ENCODE assay signal across 18 cellular contexts in the genomic region with DNA sequence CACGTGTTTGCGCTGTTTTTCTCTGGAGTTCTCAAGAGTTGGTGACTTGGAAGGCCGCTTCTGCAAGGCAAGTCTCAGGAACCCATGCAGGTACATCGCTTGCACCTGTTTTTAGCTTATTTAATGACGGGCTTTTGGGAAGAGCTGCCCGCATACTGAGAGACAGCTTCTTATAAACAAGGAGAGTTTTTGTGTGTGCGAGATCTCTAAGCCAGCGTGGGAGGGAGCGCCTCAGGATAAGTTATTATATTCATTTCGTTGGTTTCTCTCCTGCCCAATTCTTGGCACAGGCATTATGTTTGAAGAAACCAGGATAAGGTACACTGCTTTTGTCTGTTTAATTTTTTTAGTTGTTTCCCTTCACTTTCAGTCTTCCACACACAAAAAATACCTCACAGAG. TPM values are rescaled to one million over a fixed set of nuclear protein-coding genes. Genes with fewer than 3 reads are reported as not detected.
DNase-seq lines count a peak whose midpoint lies in the region; ATAC-seq and TF ChIP-seq lines count a peak whose summit lies in the region.
"Had no signal": no experiment of that assay in that cellular context is flagged by ENCODE, and none has a peak within 500 bp of the region (broad histone marks: within the 10 kb centered on the region; RNA-seq: fewer than 3 reads in every experiment).

No MANE protein-coding gene starts in this region.

- H3K27me3 ChIP-seq in hepatocyte (no peaks in the 10 kb centered on the region), sigmoid colon (no peaks in the 10 kb centered on the region)
- H3K27me3 ChIP-seq: right lobe of liver had no signal

- no peaks in the 10 kb centered on the region for H4K20me1 ChIP-seq in hepatocyte (ENCODE audit: insufficient read depth, poor library complexity, severe bottlenecking)

- no peak for TF ChIP-seq POLR2A in sigmoid colon (IDR thresholded peaks at IDR 0.05)

- peaks cover 20% of the 10 kb centered on the region for H3K4me1 Mint-ChIP-seq in activated CD4-positive, alpha-beta T cell treated with anti-CD3 and anti-CD28 coated beads for 36 hours

- peak overlapping the region; percentile 93 for H3K27ac Mint-ChIP-seq in activated CD4-positive, alpha-beta T cell treated with anti-CD3 and anti-CD28 coated beads for 36 hours

- peaks cover 39% of the 10 kb centered on the region for H3K4me1 ChIP-seq in hepatocyte (ENCODE audit: insufficient read depth)
- peaks cover 0 to 11% (median 4%) of the 10 kb centered on the region in 4 donors for H3K4me1 ChIP-seq in sigmoid colon

- H3K27me3 Mint-ChIP-seq in activated CD4-positive, alpha-beta T cell treated with anti-CD3 and anti-CD28 coated beads for 36 hours, result no peaks in the 10 kb centered on the region

- no peak overlapping the region for H3K4me3 ChIP-seq in hepatocyte
- no peak overlapping the region for H3K4me3 ChIP-seq in sigmoid colon
- H3K4me3 ChIP-seq: right lobe of liver had no signal

- H3K36me3 Mint-ChIP-seq in activated CD4-positive, alpha-beta T cell treated with anti-CD3 and anti-CD28 coated beads for 36 hours (ENCODE audit: low read depth), result peaks cover 27% of the 10 kb centered on the region

- DNase-seq in activated CD4-positive, alpha-beta T cell treated with anti-CD3 and anti-CD28 coated beads for 36 hours, result no peak
- DNase-seq in activated CD4-positive, alpha-beta T cell treated with anti-CD3 and anti-CD28 coated beads for 48 hours, result no peak
- DNase-seq in SK-MEL-5 (ENCODE audit: low read depth, low spot score), result peak; percentile 27
- no peak for DNase-seq in hepatocyte (ENCODE audit: low spot score)
- DNase-seq in sigmoid colon, result no peak
- no peak for DNase-seq in GOT3 (lab: John Stamatoyannopoulos, UW)
- no peak for DNase-seq in NCI-H1694 treated with DMSO at 0.1 percent for 48 hours (lab: John Stamatoyannopoulos, UW)
- DNase-seq: activated CD4-positive, CD25-positive, alpha-beta regulatory T cell; effector CD4-positive, alpha-beta T cell; foreskin melanocyte; GDM1; NCI-H1092 treated with DMSO at 0.1 percent for 48 hours; NCI-H226; stimulated activated naive CD4-positive, alpha-beta T cell treated with Interleukin-2 at 50 U/mL for 16 hours; SW 1271 had no signal

- ATAC-seq in activated CD4-positive, alpha-beta T cell treated with anti-CD3 and anti-CD28 coated beads for 36 hours, result no peak
- no peak for ATAC-seq in GM21381 (IDR thresholded peaks at IDR 0.05; ENCODE audit: unreplicated experiment)

- TF ChIP-seq CTCF in hepatocyte (IDR thresholded peaks at IDR 0.05; ENCODE audit: poor library complexity) (no peak), sigmoid colon (IDR thresholded peaks at IDR 0.05) (no peak)

- H3K9me3 ChIP-seq in hepatocyte (ENCODE audit: low read depth) (no peaks in the 10 kb centered on the region), sigmoid colon (peaks cover 0 to 2% (median 0%) of the 10 kb centered on the region in 4 donors)
- H3K9me3 ChIP-seq: right lobe of liver had no signal

- WGBS in hepatocyte (ENCODE audit: low lambda C conversion rate, missing lambda C conversion rate), result 95% methylated on average over 10 of the region's 10 CpGs
- WGBS in sigmoid colon, 2 donors, result 94 to 95% methylated on average over 10 of the region's 10 CpGs

- H3K27ac ChIP-seq in hepatocyte (peak overlapping the region; percentile 60), sigmoid colon (peak overlapping the region in 3 of 4 donors; percentile 20 to 77 (median 62))
- H3K27ac ChIP-seq: 22Rv1 had no signal

- H3K4me3 Mint-ChIP-seq in activated CD4-positive, alpha-beta T cell treated with anti-CD3 and anti-CD28 coated beads for 36 hours, result no peak overlapping the region

- in situ Hi-C loops in SK-MEL-5 (cut with HindIII; ENCODE audit: low pct_unique_long_range_greater_than_20kb, low sequenced_read_pairs), result no loop called here

- no peak for TF ChIP-seq EP300 in sigmoid colon (IDR thresholded peaks at IDR 0.05)

- POLR2A ChIA-PET in activated CD4-positive, alpha-beta T cell treated with anti-CD3 and anti-CD28 coated beads for 36 hours (lab: Charles Lee), result interaction anchor here (0.7 kb wide), 1 partner anchor 13 kb away, joined by 3 read pairs; no protein-coding TSS in a partner anchor

- no peaks in the 10 kb centered on the region for H3K79me2 ChIP-seq in hepatocyte

- H3K9me3 Mint-ChIP-seq in activated CD4-positive, alpha-beta T cell treated with anti-CD3 and anti-CD28 coated beads for 36 hours (ENCODE audit: low read depth), result no peaks in the 10 kb centered on the region

- CTCF ChIA-PET in activated CD4-positive, alpha-beta T cell treated with anti-CD3 and anti-CD28 coated beads for 36 hours (lab: Charles Lee), result interaction anchor here (0.7 to 3.2 kb wide), 5 partner anchors 11 to 1927 kb away, joined by 3 to 19 read pairs (median 3); no protein-coding TSS in a partner anchor

- intact Hi-C loops in activated CD4-positive, alpha-beta T cell treated with anti-CD3 and anti-CD28 coated beads for 36 hours (cut with DNase I, micrococcal nuclease), result no loop called here
- intact Hi-C loops in sigmoid colon (cut with DNase I), result no loop called here

- no peak overlapping the region for H2AFZ ChIP-seq in hepatocyte

- no peaks in the 10 kb centered on the region for H3K36me3 ChIP-seq in hepatocyte (replicated peaks; ENCODE audit: insufficient read depth, low read depth)
- peaks cover 0 to 57% (median 12%) of the 10 kb centered on the region in 4 donors for H3K36me3 ChIP-seq in sigmoid colon

- no peak overlapping the region for H3K4me2 ChIP-seq in hepatocyte

- H3K9me2 ChIP-seq in hepatocyte (replicated peaks; ENCODE audit: insufficient read depth), result no peaks in the 10 kb centered on the region

RNA-seq across cellular contexts. Expression of a gene that starts 11.4 kb away (rescaled TPM):
- 10 to 100 TPM; 34.2 to 51.8 TPM for total RNA-seq in activated CD4-positive, alpha-beta T cell treated with anti-CD3 and anti-CD28 coated beads for 36 hours
- total RNA-seq in SK-MEL-5 (2014; rRNA removed; shearing (Covaris generic)), result 64.8 and 70.7 TPM in 2 replicates
- polyA plus RNA-seq in SK-MEL-5 (2015; cell fraction: cytosol; rRNA removed), result 36.2 and 53.0 TPM in 2 replicates
- 151 and 170 TPM in 2 replicates for polyA plus RNA-seq in SK-MEL-5 (2015; cell fraction: nucleus; rRNA removed)
- 54.4 and 61.6 TPM in 2 replicates for total RNA-seq in hepatocyte
- 26.3 and 28.1 TPM in 2 replicates for polyA plus RNA-seq in hepatocyte
- total RNA-seq in sigmoid colon, result 10 to 100 TPM; 38.5 to 44.6 (median 40.4) TPM
- polyA plus RNA-seq in sigmoid colon, result 10 to 100 TPM; 21.6 to 36.3 (median 23.7) TPM
